ENCODE assay signal across 8 cellular contexts in genomic region chr2:138503087-138503442, GRCh38. TPM values are rescaled to one million over a fixed set of nuclear protein-coding genes. Genes with fewer than 3 reads are reported as not detected.
DNase-seq lines count a peak whose midpoint lies in the region; ATAC-seq and TF ChIP-seq lines count a peak whose summit lies in the region.

No MANE protein-coding gene starts in this region.

- H2AFZ ChIP-seq in PC-9: peak overlapping the region; percentile 88; the same call in 1 of the 2 replicates
- H2AFZ ChIP-seq in neural progenitor cell (replicated peaks): no peak overlapping the region

- DNase-seq in heart left ventricle: no peak
- DNase-seq in Right ventricle myocardium inferior (ENCODE audit: missing footprints): no peak
- DNase-seq in PC-9: no peak
- DNase-seq in neural progenitor cell (ENCODE audit: low spot score): no peak
- no peak for DNase-seq in mesenteric fat pad (ENCODE audit: low spot score)

- TF ChIP-seq CTCF in heart left ventricle (IDR thresholded peaks at IDR 0.05): no peak
- TF ChIP-seq CTCF in PC-9 (conservative IDR thresholded peaks at IDR 0.05): no peak
- no peak for TF ChIP-seq CTCF in neural progenitor cell (IDR thresholded peaks at IDR 0.05)

- peak overlapping the region in 11 of 12 donors; percentile 75 to 97 (median 94) for H3K4me3 ChIP-seq in heart left ventricle
- peak overlapping the region; percentile 61 for H3K4me3 ChIP-seq in PC-9
- peak overlapping the region; percentile 75 for H3K4me3 ChIP-seq in ectodermal cell (ENCODE audit: insufficient read depth, low read depth, low read length)
- H3K4me3 ChIP-seq in neural progenitor cell: peak overlapping the region; percentile 78

- H3K9me2 ChIP-seq in PC-9 (ENCODE audit: insufficient read depth): 0 out of 2 replicates have a peak, but pooled peaks cover 4% of the 10 kb centered on the region

- TF ChIP-seq POLR2A in heart left ventricle (IDR thresholded peaks at IDR 0.05): no peak

- H3K27me3 Mint-ChIP-seq in neural progenitor cell (ENCODE audit: insufficient read depth, low read depth): no peaks in the 10 kb centered on the region

- no TSS peak for BruUV-seq in PC-9 (replicated peaks; lab: Mats Ljungman, UMichigan)

- 50 to 57% (median 51%) methylated on average over 2 of the region's 2 CpGs for WGBS in heart left ventricle, 4 donors
- WGBS in ectodermal cell, 2 experiments: 56 to 80% methylated on average over 1 to 2 of the region's 2 CpGs

- no peaks in the 10 kb centered on the region for H3K36me3 ChIP-seq in heart left ventricle
- H3K36me3 ChIP-seq in PC-9 (ENCODE audit: low read depth): no peaks in the 10 kb centered on the region
- H3K36me3 ChIP-seq in ectodermal cell (ENCODE audit: control insufficient read depth, insufficient read depth, low read length): no peaks in the 10 kb centered on the region
- H3K36me3 ChIP-seq in neural progenitor cell: no peaks in the 10 kb centered on the region

- peaks cover 63% of the 10 kb centered on the region for H3K79me2 ChIP-seq in PC-9 (ENCODE audit: low read depth)
- peaks cover 65% of the 10 kb centered on the region for H3K79me2 ChIP-seq in neural progenitor cell (ENCODE audit: low read depth)

- H3K4me1 ChIP-seq in heart left ventricle: peaks cover 0 to 72% (median 45%) of the 10 kb centered on the region in 12 donors
- H3K4me1 ChIP-seq in PC-9 (replicated peaks; ENCODE audit: insufficient read depth): peaks cover 41% of the 10 kb centered on the region
- peaks cover 7% of the 10 kb centered on the region for H3K4me1 ChIP-seq in ectodermal cell (ENCODE audit: control insufficient read depth, insufficient read depth, low read length)
- H3K4me1 ChIP-seq in neural progenitor cell: peaks cover 11% of the 10 kb centered on the region

- no peaks in the 10 kb centered on the region; the same call in 1 of the 2 replicates for H4K20me1 ChIP-seq in PC-9 (ENCODE audit: insufficient read depth)
- peaks cover 48% of the 10 kb centered on the region for H4K20me1 ChIP-seq in neural progenitor cell (ENCODE audit: low read depth)

- peak overlapping the region; percentile 99 for H3K4me3 Mint-ChIP-seq in neural progenitor cell

- H3K27ac ChIP-seq in heart left ventricle: peak overlapping the region in 9 of 12 donors; percentile 80 to 96 (median 94)
- peak overlapping the region; percentile 62 for H3K27ac ChIP-seq in PC-9
- no peak overlapping the region for H3K27ac ChIP-seq in ectodermal cell (ENCODE audit: insufficient read depth, low read depth, low read length, poor library complexity, severe bottlenecking)
- no peak overlapping the region for H3K27ac ChIP-seq in neural progenitor cell

- no peaks in the 10 kb centered on the region for H3K9me3 Mint-ChIP-seq in neural progenitor cell

- no peak overlapping the region for H3K27ac Mint-ChIP-seq in neural progenitor cell

- POLR2A ChIA-PET in PC-9 (lab: Charles Lee; ENCODE audit: unreplicated experiment): no interaction called here

- CTCF ChIA-PET in PC-9 (lab: Charles Lee): interaction anchor here (0.6 kb wide), 1 partner anchor 120 kb away, joined by 3 read pairs; no protein-coding TSS in a partner anchor

- ATAC-seq in heart left ventricle: no peak
- no peak for ATAC-seq in Right ventricle myocardium inferior
- no peak for ATAC-seq in HG02870 (IDR thresholded peaks at IDR 0.05; ENCODE audit: unreplicated experiment)
- no peak for ATAC-seq in HG02571 (IDR thresholded peaks at IDR 0.05; ENCODE audit: unreplicated experiment)

- H3K4me2 ChIP-seq in PC-9: peak overlapping the region; percentile 92
- peak overlapping the region; percentile 88 for H3K4me2 ChIP-seq in neural progenitor cell

- H3K9me3 ChIP-seq in heart left ventricle (no peaks in the 10 kb centered on the region), PC-9 (ENCODE audit: insufficient read depth, low read depth) (no peaks in the 10 kb centered on the region), ectodermal cell (ENCODE audit: control insufficient read depth, low read length) (no peaks in the 10 kb centered on the region), neural progenitor cell (ENCODE audit: low read depth) (no peaks in the 10 kb centered on the region)

- intact Hi-C loops in heart left ventricle (cut with DNase I) (loop anchor here in 4 of 10 donors (5.0 to 10.0 kb wide), 4 partner anchors 52 to 541 kb away; partner anchors contain the start of gene HNMT (in 2 of the 4)), Right ventricle myocardium inferior (cut with DNase I) (loop anchor here (10.0 kb wide), 1 partner anchor 62 kb away; no protein-coding TSS in a partner anchor), PC-9 (cut with micrococcal nuclease; ENCODE audit: unreplicated experiment) (loop anchor here (5.0 to 10.0 kb wide), 4 partner anchors 81 to 541 kb away; partner anchors contain the start of genes HNMT and NXPH2)

- H3K4me1 Mint-ChIP-seq in neural progenitor cell: peaks cover 15% of the 10 kb centered on the region

- H3K27me3 ChIP-seq in heart left ventricle (no peaks in the 10 kb centered on the region), PC-9 (ENCODE audit: insufficient read depth, low read depth) (no peaks in the 10 kb centered on the region), ectodermal cell (ENCODE audit: control insufficient read depth, insufficient read depth, low read length, poor library complexity, severe bottlenecking) (no peaks in the 10 kb centered on the region), neural progenitor cell (no peaks in the 10 kb centered on the region)

- H3K36me3 Mint-ChIP-seq in neural progenitor cell: peaks cover 1% of the 10 kb centered on the region

- H3K9ac ChIP-seq in neural progenitor cell: peak overlapping the region; percentile 75

- H3F3A ChIP-seq in PC-9 (ENCODE audit: insufficient read depth, low read depth): peaks cover 22% of the 10 kb centered on the region; the same call in 1 of the 2 replicates
- peaks cover 22% of the 10 kb centered on the region for H3F3A ChIP-seq in neural progenitor cell (ENCODE audit: low read depth)

RNA-seq across cellular contexts. Expression of gene SPOPL, which starts 1.5 kb away (rescaled TPM):
- total RNA-seq in heart left ventricle (10 to 100 TPM; 11.4 to 20.6 (median 17.7) TPM), Right ventricle myocardium inferior (14.1 TPM), PC-9 (2021) (20.6 and 21.0 TPM in 2 replicates), neural progenitor cell (ENCODE audit: low replicate concordance) (13.3 and 19.8 TPM in 2 replicates), mesenteric fat pad (19.9 TPM)
- polyA plus RNA-seq in heart left ventricle: 1 to 10 TPM; 3.0 to 6.4 TPM
- polyA plus RNA-seq in ectodermal cell (2013, experiment 1 of 4): 10.4 TPM
- polyA plus RNA-seq in ectodermal cell (2013, experiment 2 of 4): 12.3 TPM
- 8.7 TPM for polyA plus RNA-seq in ectodermal cell (2013, experiment 3 of 4)
- 9.8 TPM for polyA plus RNA-seq in ectodermal cell (2013, experiment 4 of 4)

Comparison
In these comparisons a context has a peak if more than half of its experiments do, and no peak if none do; other contexts are left out.
1. H3K27ac ChIP-seq: peak in heart left ventricle (9 of 12) and PC-9 (single experiment); none in ectodermal cell (single experiment) and neural progenitor cell (single experiment).
2. Peak in every context shown above with its lines, with median percentiles within 50 percentile points of each other: H3K4me3 ChIP-seq.